In the genomic region with DNA sequence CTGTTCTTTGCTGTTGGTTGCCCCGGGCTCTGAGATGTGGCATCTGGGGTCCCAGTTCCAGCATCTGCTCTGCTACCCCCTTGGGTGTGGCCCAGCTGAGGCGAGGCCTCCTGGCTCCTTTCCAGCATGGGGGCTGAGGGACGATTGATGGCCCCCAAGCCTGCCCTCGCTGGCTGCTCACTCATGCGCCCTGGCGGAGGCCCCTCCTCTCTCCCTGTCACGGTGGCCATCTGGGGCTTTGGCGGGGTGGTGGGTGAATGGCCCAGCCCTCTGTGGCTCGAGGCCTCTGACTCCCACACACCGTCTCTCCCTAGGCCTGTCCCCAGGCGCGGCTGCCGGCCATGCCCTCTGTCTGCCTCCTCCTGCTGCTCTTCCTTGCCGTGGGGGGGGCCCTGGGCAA, we compare ENCODE assay signal across 9 cellular contexts. TPM values are rescaled to one million over a fixed set of nuclear protein-coding genes. Genes with fewer than 3 reads are reported as not detected.
DNase-seq lines count a peak whose midpoint lies in the region; ATAC-seq and TF ChIP-seq lines count a peak whose summit lies in the region.
"Had no signal": no experiment of that assay in that cellular context is flagged by ENCODE, and none has a peak within 500 bp of the region (broad histone marks: within the 10 kb centered on the region; RNA-seq: fewer than 3 reads in every experiment).

No MANE protein-coding gene starts in this region.

- no TSS peak for BruUV-seq in HCT116 (replicated peaks; lab: Mats Ljungman, UMichigan)

- H3K27ac Mint-ChIP-seq in activated CD4-positive, alpha-beta memory T cell treated with anti-CD3 and anti-CD28 coated beads for 36 hours: no peak overlapping the region

- peaks cover 1% of the 10 kb centered on the region for H3K36me3 Mint-ChIP-seq in activated CD4-positive, alpha-beta memory T cell treated with anti-CD3 and anti-CD28 coated beads for 36 hours

- TF ChIP-seq POLR2A in HCT116 (IDR thresholded peaks at IDR 0.05; ENCODE audit: borderline replicate concordance, extremely low read depth, insufficient read depth, insufficient read length): no peak
- TF ChIP-seq POLR2A in erythroblast (IDR thresholded peaks at IDR 0.05; ENCODE audit: low read length): no peak

- H3K27me3 ChIP-seq in HCT116 (ENCODE audit: insufficient read depth, low read length) (no peaks in the 10 kb centered on the region), SK-N-SH (ENCODE audit: insufficient read depth) (no peaks in the 10 kb centered on the region)

- CTCF ChIA-PET in HCT116 (lab: Charles Lee) (no interaction called here), SK-N-SH (lab: Yijun Ruan, JAX) (interaction anchor here (0.9 to 1.5 kb wide), 5 partner anchors 14 to 74 kb away, joined by 3 read pairs; no protein-coding TSS in a partner anchor)
- CTCF ChIA-PET in activated CD4-positive, alpha-beta memory T cell treated with anti-CD3 and anti-CD28 coated beads for 36 hours (lab: Charles Lee): no interaction called here

- TF ChIP-seq RAD21 in HCT116 (IDR thresholded peaks at IDR 0.05; ENCODE audit: low read depth) (no peak), SK-N-SH (IDR thresholded peaks at IDR 0.05; ENCODE audit: low read length) (no peak)

- H2AFZ ChIP-seq in HCT116 (ENCODE audit: low read depth, low read length, poor library complexity, severe bottlenecking): no peak overlapping the region
- H2AFZ ChIP-seq in SK-N-SH (ENCODE audit: low read depth): no peak overlapping the region

- H3K9me3 Mint-ChIP-seq in activated CD4-positive, alpha-beta memory T cell treated with anti-CD3 and anti-CD28 coated beads for 36 hours: no peaks in the 10 kb centered on the region

- no peak for TF ChIP-seq EP300 in SK-N-SH (IDR thresholded peaks at IDR 0.05; ENCODE audit: borderline replicate concordance in 1 of 2, low read depth in 1 of 2, low read length in 1 of 2)

- no peaks in the 10 kb centered on the region for H3K9me3 ChIP-seq in HCT116 (ENCODE audit: control insufficient read depth in 1 of 2, insufficient read depth in 1 of 2, low read depth in 1 of 2, low read length in 2 of 2)
- H3K9me3 ChIP-seq in SK-N-SH: no peaks in the 10 kb centered on the region

- H3K9me2 ChIP-seq in HCT116 (ENCODE audit: insufficient read depth): no peaks in the 10 kb centered on the region
- H3K9me2 ChIP-seq in SK-N-SH: no peaks in the 10 kb centered on the region

- peaks cover 24% of the 10 kb centered on the region for H3K79me2 ChIP-seq in HCT116 (ENCODE audit: insufficient read depth, low read length)
- peaks cover 35% of the 10 kb centered on the region for H3K79me2 ChIP-seq in SK-N-SH (ENCODE audit: insufficient read depth)

- H3K4me1 Mint-ChIP-seq in activated CD4-positive, alpha-beta memory T cell treated with anti-CD3 and anti-CD28 coated beads for 36 hours (ENCODE audit: low read depth): peaks cover 7% of the 10 kb centered on the region

- DNase-seq in HCT116 (ENCODE audit: low read depth, low spot score) (no peak), SK-N-SH (peak; percentile 74), erythroblast (lab: John Stamatoyannopoulos, UW) (peak; percentile 21 to 36), sciatic nerve (ENCODE audit: low spot score) (no peak), SKM-1 treated with dmso at 0.1 percent for 144 hours (lab: John Stamatoyannopoulos, UW; ENCODE audit: unreplicated experiment) (no peak), hepatic stellate cell (ENCODE audit: low spot score) (no peak)
- no peak for DNase-seq in activated CD4-positive, alpha-beta memory T cell treated with anti-CD3 and anti-CD28 coated beads for 36 hours
- DNase-seq: activated CD4-positive, CD25-positive, alpha-beta regulatory T cell had no signal

- H3K4me1 ChIP-seq in HCT116 (ENCODE audit: control insufficient read depth in 1 of 2, insufficient read depth in 2 of 2, low read length in 2 of 2) (peaks cover 7 to 12% of the 10 kb centered on the region in 2 experiments; a peak in 1 of 4 replicates), SK-N-SH (ENCODE audit: control insufficient read depth in 1 of 2, insufficient read depth in 2 of 2, low read depth in 1 of 2, low read length in 1 of 2) (peaks cover 0 to 12% of the 10 kb centered on the region in 2 experiments; a peak in 1 of 4 replicates)

- H3K4me3 ChIP-seq in HCT116 (replicated peaks in 1 of 2; ENCODE audit: low read depth in 1 of 2, low read length in 2 of 2) (no peak overlapping the region), SK-N-SH (ENCODE audit: low read depth in 2 of 2, low read length in 1 of 2) (peak overlapping the region; percentile 66 to 67; a peak in 3 of 4 replicates)

- intact Hi-C loops in HCT116 (cut with micrococcal nuclease): no loop called here
- intact Hi-C loops in sciatic nerve (cut with DNase I): no loop called here
- intact Hi-C loops in activated CD4-positive, alpha-beta memory T cell treated with anti-CD3 and anti-CD28 coated beads for 36 hours (cut with micrococcal nuclease): no loop called here

- H3F3A ChIP-seq in SK-N-SH (replicated peaks; ENCODE audit: insufficient read depth): peaks cover 4% of the 10 kb centered on the region

- TF ChIP-seq CTCF in HCT116 (IDR thresholded peaks at IDR 0.05 in 2 of 3, conservative IDR thresholded peaks at IDR 0.05 in 1 of 3; ENCODE audit: borderline replicate concordance in 1 of 3, insufficient read depth in 1 of 3, low read depth in 2 of 3, low read length in 2 of 3): no peak
- TF ChIP-seq CTCF in SK-N-SH (IDR thresholded peaks at IDR 0.05): no peak

- WGBS in SK-N-SH (ENCODE audit: low lambda C conversion rate): 58% methylated on average over 4 of the region's 14 CpGs

- H3K27me3 Mint-ChIP-seq in activated CD4-positive, alpha-beta memory T cell treated with anti-CD3 and anti-CD28 coated beads for 36 hours: no peaks in the 10 kb centered on the region

- H3K27ac ChIP-seq in HCT116 (ENCODE audit: low read depth, low read length) (peak overlapping the region; percentile 43; the same call in 1 of the 2 replicates), SK-N-SH (ENCODE audit: low read depth in 2 of 2, low read length in 1 of 2) (no peak overlapping the region)

- RAD21 ChIA-PET in HCT116 (lab: Charles Lee; ENCODE audit: low non-redundant PET in 1 of 2, low total read pairs in 2 of 2, uncharacterized antibody in 2 of 2, unreplicated experiment in 2 of 2): no interaction called here

- ATAC-seq in HCT116: no peak
- peak; percentile 47 for ATAC-seq in sciatic nerve
- ATAC-seq in HG03039 (IDR thresholded peaks at IDR 0.05; ENCODE audit: unreplicated experiment): no peak

- H4K20me1 ChIP-seq in HCT116 (ENCODE audit: insufficient read depth): no peaks in the 10 kb centered on the region
- peaks cover 36% of the 10 kb centered on the region for H4K20me1 ChIP-seq in SK-N-SH (ENCODE audit: insufficient read depth)

- H3K9ac ChIP-seq in HCT116 (ENCODE audit: low read length) (no peak overlapping the region), SK-N-SH (peak overlapping the region; percentile 68; the same call in 1 of the 2 replicates)

- H3K4me3 Mint-ChIP-seq in activated CD4-positive, alpha-beta memory T cell treated with anti-CD3 and anti-CD28 coated beads for 36 hours: no peak overlapping the region

- POLR2A ChIA-PET in HCT116 (lab: Charles Lee) (no interaction called here), SK-N-SH (lab: Yijun Ruan, JAX) (interaction anchor here (0.8 to 2.1 kb wide), 6 partner anchors 15 to 59 kb away, joined by 3 to 8 read pairs (median 4); partner anchors contain the start of genes LAGE3 and UBL4A)
- POLR2A ChIA-PET in activated CD4-positive, alpha-beta memory T cell treated with anti-CD3 and anti-CD28 coated beads for 36 hours (lab: Charles Lee): no interaction called here

- H3K4me2 ChIP-seq in HCT116 (ENCODE audit: low read length) (peak overlapping the region; percentile 75), SK-N-SH (peak overlapping the region; percentile 82)

- peaks cover 0 to 4% of the 10 kb centered on the region in 2 experiments; a peak in 1 of 4 replicates for H3K36me3 ChIP-seq in HCT116 (ENCODE audit: control insufficient read depth in 1 of 2, insufficient read depth in 2 of 2, low read length in 2 of 2)
- H3K36me3 ChIP-seq in SK-N-SH (replicated peaks in 1 of 2; ENCODE audit: control insufficient read depth in 1 of 2, insufficient read depth in 2 of 2, low read length in 1 of 2): peaks cover 0 to 12% of the 10 kb centered on the region in 2 experiments

TF ChIP-seq in SK-N-SH, 30 proteins besides CTCF, POLR2A, EP300 and RAD21 (continues in another document):
- TF ChIP-seq ELF1 (IDR thresholded peaks at IDR 0.05): no peak

RNA-seq across cellular contexts. Expression of gene PLXNA3, which starts 1.8 kb away (rescaled TPM):
- total RNA-seq in HCT116 (2021; ENCODE audit: unreplicated experiment): 89.3 TPM
- 81.6 and 98.2 TPM in 2 replicates for polyA plus RNA-seq in HCT116 (2012)
- 28.3 and 33.2 TPM in 2 replicates for polyA plus RNA-seq in SK-N-SH (2012; rRNA removed)
- polyA plus RNA-seq in SK-N-SH (2012; cell fraction: cytosol; rRNA removed): 7.5 and 12.2 TPM in 2 replicates
- polyA plus RNA-seq in SK-N-SH (2012; cell fraction: nucleus; rRNA removed): 197 and 217 TPM in 2 replicates
- total RNA-seq in sciatic nerve: 73.0 TPM
- total RNA-seq in activated CD4-positive, alpha-beta memory T cell treated with anti-CD3 and anti-CD28 coated beads for 36 hours: 10 to 100 TPM; 33.7 to 35.2 TPM

RNA-seq across cellular contexts. Expression of gene FAM50A, which starts 15.9 kb away (rescaled TPM):
- 46.5 TPM for total RNA-seq in HCT116 (2021; ENCODE audit: unreplicated experiment)
- polyA plus RNA-seq in HCT116 (2012): 71.2 and 90.1 TPM in 2 replicates
- polyA plus RNA-seq in SK-N-SH (2012; rRNA removed): 86.0 and 97.0 TPM in 2 replicates
- polyA plus RNA-seq in SK-N-SH (2012; cell fraction: cytosol; rRNA removed): 77.9 and 81.4 TPM in 2 replicates
- polyA plus RNA-seq in SK-N-SH (2012; cell fraction: nucleus; rRNA removed): 266 and 305 TPM in 2 replicates
- total RNA-seq in sciatic nerve: 51.1 TPM
- 10 to 100 TPM; 61.1 to 61.9 TPM for total RNA-seq in activated CD4-positive, alpha-beta memory T cell treated with anti-CD3 and anti-CD28 coated beads for 36 hours

RNA-seq across cellular contexts. Expression of gene LAGE3, which starts 19.2 kb away (rescaled TPM):
- total RNA-seq in HCT116 (2021; ENCODE audit: unreplicated experiment) (42.8 TPM), sciatic nerve (10.6 TPM)
- polyA plus RNA-seq in HCT116 (2012): 46.7 and 51.5 TPM in 2 replicates
- polyA plus RNA-seq in SK-N-SH (2012; rRNA removed): 29.3 and 37.2 TPM in 2 replicates
- 16.9 and 28.0 TPM in 2 replicates for polyA plus RNA-seq in SK-N-SH (2012; cell fraction: cytosol; rRNA removed)
- polyA plus RNA-seq in SK-N-SH (2012; cell fraction: nucleus; rRNA removed): 9.8 and 16.3 TPM in 2 replicates
- 10 to 100 TPM; 45.5 to 47.7 TPM for total RNA-seq in activated CD4-positive, alpha-beta memory T cell treated with anti-CD3 and anti-CD28 coated beads for 36 hours

RNA-seq across cellular contexts. Expression of gene GDI1, which starts 22.9 kb away (rescaled TPM):
- total RNA-seq in HCT116 (2021; ENCODE audit: unreplicated experiment): 122 TPM
- polyA plus RNA-seq in HCT116 (2012): 195 and 222 TPM in 2 replicates
- polyA plus RNA-seq in SK-N-SH (2012; rRNA removed): 403 and 408 TPM in 2 replicates
- 185 and 251 TPM in 2 replicates for polyA plus RNA-seq in SK-N-SH (2012; cell fraction: cytosol; rRNA removed)
- 1,346 and 1,658 TPM in 2 replicates for polyA plus RNA-seq in SK-N-SH (2012; cell fraction: nucleus; rRNA removed)
- 177 TPM for total RNA-seq in sciatic nerve
- 100 to 1,000 TPM; 119 to 121 TPM for total RNA-seq in activated CD4-positive, alpha-beta memory T cell treated with anti-CD3 and anti-CD28 coated beads for 36 hours

RNA-seq across cellular contexts. Expression of gene UBL4A, which starts 26.6 kb away (rescaled TPM):
- 37.4 TPM for total RNA-seq in HCT116 (2021; ENCODE audit: unreplicated experiment)
- polyA plus RNA-seq in HCT116 (2012): 30.0 and 31.5 TPM in 2 replicates
- 27.4 and 27.8 TPM in 2 replicates for polyA plus RNA-seq in SK-N-SH (2012; rRNA removed)
- polyA plus RNA-seq in SK-N-SH (2012; cell fraction: cytosol; rRNA removed): 14.0 and 22.7 TPM in 2 replicates
- 15.0 and 21.3 TPM in 2 replicates for polyA plus RNA-seq in SK-N-SH (2012; cell fraction: nucleus; rRNA removed)
- 29.4 TPM for total RNA-seq in sciatic nerve
- 10 to 100 TPM; 49.5 to 53.3 TPM for total RNA-seq in activated CD4-positive, alpha-beta memory T cell treated with anti-CD3 and anti-CD28 coated beads for 36 hours

Comparison
In these comparisons a context has a peak if more than half of its experiments do, and no peak if none do; other contexts are left out.
1. DNase-seq: peak in SK-N-SH (single experiment) and erythroblast (2 of 2); none in HCT116 (single experiment), sciatic nerve (single experiment), SKM-1 treated with dmso at 0.1 percent for 144 hours (single experiment), hepatic stellate cell (single experiment) and activated CD4-positive, alpha-beta memory T cell treated with anti-CD3 and anti-CD28 coated beads for 36 hours (single experiment).
2. H3K4me3 ChIP-seq: peak in SK-N-SH (2 of 2); none in HCT116 (0 of 2).